19 cellular contexts compared by ENCODE assay signal in the genomic region with DNA sequence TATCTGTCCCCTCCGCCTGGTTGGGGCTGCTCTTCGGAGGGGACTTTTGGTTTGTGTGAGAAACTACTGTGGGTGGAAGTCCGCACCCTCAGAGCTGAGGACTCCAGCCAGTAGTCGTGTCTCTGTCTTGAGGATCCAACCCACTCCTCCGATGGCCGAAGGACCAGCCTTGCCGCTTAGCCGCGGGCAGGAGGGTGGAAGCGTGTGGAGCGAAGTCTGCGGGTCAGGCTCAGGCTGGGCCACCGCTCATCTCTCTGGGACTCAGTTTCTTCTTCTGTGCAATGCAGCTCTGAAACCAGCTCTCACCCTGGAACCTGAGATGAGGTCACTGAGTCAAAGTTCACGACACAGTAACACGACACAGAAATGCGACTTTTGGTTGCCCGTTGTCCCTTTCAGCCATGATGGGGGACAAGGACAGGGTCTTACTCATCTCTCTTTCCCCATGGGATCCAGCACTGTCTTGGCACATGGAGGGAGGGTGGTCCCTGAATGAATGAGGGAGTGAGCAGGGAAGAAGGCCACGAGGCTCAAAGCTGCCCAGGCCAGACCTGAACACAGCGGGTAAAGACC.
"Had no signal": no experiment of that assay in that cellular context is flagged by ENCODE, and none has a peak within 500 bp of the region (broad histone marks: within the 10 kb centered on the region; RNA-seq: fewer than 3 reads in every experiment).

No MANE protein-coding gene starts in this region.

- DNase-seq: activated gamma-delta T cell, NCI-H187 treated with DMSO at 0.1 percent for 48 hours, SIG-M5 had no signal

- H3K9me3 ChIP-seq: ascending aorta, body of pancreas, breast epithelium had no signal

- H3K9me3 Mint-ChIP-seq: activated CD4-positive, alpha-beta T cell treated with anti-CD3 and anti-CD28 coated beads, Interleukin-2, amount 10 ng/mL, durations not matched to agents 7 days and 5 days; activated naive CD4-positive, alpha-beta T cell treated with anti-CD3 and anti-CD28 coated beads, Interleukin-2, amount 50 U/mL, for 24 hours; activated naive CD8-positive, alpha-beta T cell treated with anti-CD3 and anti-CD28 coated beads, Interleukin-2, amount 10 ng/mL, durations not matched to agents 7 days and 5 days; activated T-cell treated with anti-CD3 and anti-CD28 coated beads, Interleukin-2, amount 50 U/mL, for 24 hours; activated T-helper 2 cell treated with anti-CD3 and anti-CD28 coated beads, Interferon-gamma antibody, Interleukin-2, Interleukin-4, amounts not matched to agents 10 μg/mL and 5 μg/mL and 100 μg/mL, durations not matched to agents 14 hours and 24 hours and 36 hours; T-cell; WTC11 had no signal

- FAIRE-seq: RCC 7860 had no signal

- H3K4me1 Mint-ChIP-seq: activated CD4-positive, alpha-beta T cell treated with anti-CD3 and anti-CD28 coated beads for 36 hours; activated naive CD4-positive, alpha-beta T cell treated with anti-CD3 and anti-CD28 coated beads, Interleukin-2, amount 50 U/mL, for 24 hours had no signal

- H3K4me2 ChIP-seq: PC-9 had no signal

- H3K4me3 ChIP-seq: ascending aorta, body of pancreas, breast epithelium, PC-9 had no signal

- H3K27ac Mint-ChIP-seq: activated CD4-positive, alpha-beta T cell treated with anti-CD3 and anti-CD28 coated beads for 36 hours; activated CD4-positive, alpha-beta T cell treated with anti-CD3 and anti-CD28 coated beads, Interleukin-2, amount 10 ng/mL, durations not matched to agents 7 days and 5 days; activated CD8-positive, alpha-beta T cell treated with anti-CD3 and anti-CD28 coated beads, Interleukin-2, amount 10 ng/mL, durations not matched to agents 7 days and 5 days; activated naive CD4-positive, alpha-beta T cell treated with anti-CD3 and anti-CD28 coated beads, Interleukin-2, amount 50 U/mL, for 24 hours; activated naive CD8-positive, alpha-beta T cell treated with anti-CD3 and anti-CD28 coated beads, Interleukin-2, amount 10 ng/mL, durations not matched to agents 7 days and 5 days; activated T-cell treated with anti-CD3 and anti-CD28 coated beads, Interleukin-2, amount 50 U/mL, for 24 hours; activated T-helper 2 cell treated with anti-CD3 and anti-CD28 coated beads, Interferon-gamma antibody, Interleukin-2, Interleukin-4, amounts not matched to agents 10 μg/mL and 5 μg/mL and 100 μg/mL, durations not matched to agents 14 hours and 24 hours and 36 hours; T-cell; T-helper 17 cell; WTC11 had no signal

- H3K4me3 Mint-ChIP-seq: activated CD4-positive, alpha-beta T cell treated with anti-CD3 and anti-CD28 coated beads for 36 hours; activated CD4-positive, alpha-beta T cell treated with anti-CD3 and anti-CD28 coated beads, Interleukin-2, amount 10 ng/mL, durations not matched to agents 7 days and 5 days; activated CD8-positive, alpha-beta T cell treated with anti-CD3 and anti-CD28 coated beads, Interleukin-2, amount 10 ng/mL, durations not matched to agents 7 days and 5 days; activated naive CD4-positive, alpha-beta T cell treated with anti-CD3 and anti-CD28 coated beads, Interleukin-2, amount 50 U/mL, for 24 hours; activated naive CD8-positive, alpha-beta T cell treated with anti-CD3 and anti-CD28 coated beads, Interleukin-2, amount 10 ng/mL, durations not matched to agents 7 days and 5 days; activated T-cell treated with anti-CD3 and anti-CD28 coated beads, Interleukin-2, amount 50 U/mL, for 24 hours; T-cell; WTC11 had no signal

- H3K4me1 ChIP-seq: ascending aorta, body of pancreas, breast epithelium had no signal

- H3K27me3 ChIP-seq: ascending aorta had no signal

- H2AFZ ChIP-seq: PC-9 had no signal

- H3K36me3 ChIP-seq: ascending aorta, breast epithelium had no signal

- H3K27ac ChIP-seq: ascending aorta, body of pancreas, breast epithelium, PC-9, RWPE1 had no signal

- H3K36me3 Mint-ChIP-seq: activated naive CD4-positive, alpha-beta T cell treated with anti-CD3 and anti-CD28 coated beads, Interleukin-2, amount 50 U/mL, for 24 hours; activated naive CD8-positive, alpha-beta T cell treated with anti-CD3 and anti-CD28 coated beads, Interleukin-2, amount 10 ng/mL, durations not matched to agents 7 days and 5 days; T-cell; WTC11 had no signal
